ENCODE assay signal across 17 cellular contexts in genomic region chr1:78856096-78856495, GRCh38.
DNase-seq lines count a peak whose midpoint lies in the region; ATAC-seq and TF ChIP-seq lines count a peak whose summit lies in the region.
"Had no signal": no experiment of that assay in that cellular context is flagged by ENCODE, and none has a peak within 500 bp of the region (broad histone marks: within the 10 kb centered on the region; RNA-seq: fewer than 3 reads in every experiment).

No MANE protein-coding gene starts in this region.

- no peak overlapping the region for H3K4me3 ChIP-seq in KMS-11 (IDR thresholded peaks at IDR 0.05; ENCODE audit: insufficient read depth, low read depth, low read length)
- H3K4me3 ChIP-seq in PC-9 = no peak overlapping the region
- H3K4me3 ChIP-seq in mucosa of descending colon = no peak overlapping the region
- H3K4me3 ChIP-seq: A549; BLaER1 treated with 17β-estradiol and CSF1 and Interleukin-3, amounts not matched to agents 10 nM and 100 nM had no signal

- no peak for TF ChIP-seq CTCF in KMS-11 (conservative IDR thresholded peaks at IDR 0.05; ENCODE audit: low read depth, low read length)
- TF ChIP-seq CTCF in PC-9 (conservative IDR thresholded peaks at IDR 0.05) = no peak
- no peak for TF ChIP-seq CTCF in mucosa of descending colon (IDR thresholded peaks at IDR 0.05)

- H3K9me2 ChIP-seq in PC-9 (ENCODE audit: insufficient read depth) = no peaks in the 10 kb centered on the region

- no peak overlapping the region for H3K9ac ChIP-seq in KMS-11
- H3K9ac ChIP-seq: BLaER1 treated with 17β-estradiol and CSF1 and Interleukin-3, amounts not matched to agents 10 nM and 100 nM had no signal

- H3K4me1 ChIP-seq in KMS-11 (ENCODE audit: low read depth, poor library complexity, severe bottlenecking) = peaks cover 40% of the 10 kb centered on the region
- no peaks in the 10 kb centered on the region for H3K4me1 ChIP-seq in PC-9 (replicated peaks; ENCODE audit: insufficient read depth)
- H3K4me1 ChIP-seq in mucosa of descending colon (ENCODE audit: low read depth) = no peaks in the 10 kb centered on the region
- H3K4me1 ChIP-seq: A549; BLaER1 treated with 17β-estradiol and CSF1 and Interleukin-3, amounts not matched to agents 10 nM and 100 nM; Caco-2 had no signal

- no peak overlapping the region for H3K27ac ChIP-seq in KMS-11
- H3K27ac ChIP-seq in PC-9 = no peak overlapping the region
- H3K27ac ChIP-seq: 22Rv1; A549; BLaER1 treated with 17β-estradiol and CSF1 and Interleukin-3, amounts not matched to agents 10 nM and 100 nM; C4-2B had no signal

- DNase-seq in PC-9 (no peak), dermis blood vessel endothelial cell (peak; percentile 75), activated gamma-delta T cell (lab: John Stamatoyannopoulos, UW) (no peak), mucosa of descending colon (no peak)
- DNase-seq: AML-193; Caco-2; Calu3; CD4-positive, alpha-beta T cell; CD8-positive, alpha-beta T cell; DMS79 treated with DMSO at 0.1 percent for 48 hours; GF-D8 had no signal

- H2AFZ ChIP-seq in KMS-11 (ENCODE audit: low read depth) (no peak overlapping the region), PC-9 (0 out of 2 replicates have a peak overlapping the region, but pooled peaks have one; percentile 24)

- H3K36me3 ChIP-seq in KMS-11 (ENCODE audit: insufficient read depth) = no peaks in the 10 kb centered on the region
- no peaks in the 10 kb centered on the region for H3K36me3 ChIP-seq in PC-9 (ENCODE audit: low read depth)
- H3K36me3 ChIP-seq in mucosa of descending colon (ENCODE audit: low read depth) = no peaks in the 10 kb centered on the region
- H3K36me3 ChIP-seq: BLaER1 treated with 17β-estradiol and CSF1 and Interleukin-3, amounts not matched to agents 10 nM and 100 nM had no signal

- H3K27me3 ChIP-seq in KMS-11 (ENCODE audit: insufficient read depth, low read depth) (no peaks in the 10 kb centered on the region), PC-9 (ENCODE audit: insufficient read depth, low read depth) (no peaks in the 10 kb centered on the region)
- H3K27me3 ChIP-seq: BLaER1 treated with 17β-estradiol and CSF1 and Interleukin-3, amounts not matched to agents 10 nM and 100 nM had no signal

- CTCF ChIA-PET in PC-9 (lab: Charles Lee) = no interaction called here

- no TSS peak for BruUV-seq in PC-9 (replicated peaks; lab: Mats Ljungman, UMichigan)

- H3K4me2 ChIP-seq in KMS-11 (peak overlapping the region; percentile 82), PC-9 (no peak overlapping the region)
- H3K4me2 ChIP-seq: A549; BLaER1 treated with 17β-estradiol and CSF1 and Interleukin-3, amounts not matched to agents 10 nM and 100 nM had no signal

- ATAC-seq in GM18867 (IDR thresholded peaks at IDR 0.05; ENCODE audit: unreplicated experiment) (no peak), mucosa of descending colon (no peak)
- ATAC-seq: A549; CD8-positive, alpha-beta T cell had no signal

- H3F3A ChIP-seq in PC-9 (ENCODE audit: insufficient read depth, low read depth) = no peaks in the 10 kb centered on the region

- POLR2A ChIA-PET in PC-9 (lab: Charles Lee; ENCODE audit: unreplicated experiment) = no interaction called here

- no peaks in the 10 kb centered on the region for H4K20me1 ChIP-seq in KMS-11 (ENCODE audit: insufficient read depth)
- no peaks in the 10 kb centered on the region for H4K20me1 ChIP-seq in PC-9 (ENCODE audit: insufficient read depth)
- H4K20me1 ChIP-seq: BLaER1 treated with 17β-estradiol and CSF1 and Interleukin-3, amounts not matched to agents 10 nM and 100 nM had no signal

- no peaks in the 10 kb centered on the region for H3K79me2 ChIP-seq in KMS-11 (ENCODE audit: insufficient read depth, low read depth)
- no peaks in the 10 kb centered on the region for H3K79me2 ChIP-seq in PC-9 (ENCODE audit: low read depth)

- intact Hi-C loops in PC-9 (cut with micrococcal nuclease; ENCODE audit: unreplicated experiment) (no loop called here), mucosa of descending colon (cut with DNase I, micrococcal nuclease) (no loop called here)

- H3K9me3 ChIP-seq in PC-9 (ENCODE audit: insufficient read depth, low read depth) (no peaks in the 10 kb centered on the region), mucosa of descending colon (no peaks in the 10 kb centered on the region)
- H3K9me3 ChIP-seq: A549, Caco-2 had no signal
